Comparison of ENCODE assay signal across 8 cellular contexts in genomic region chr17:72810991-72811508, GRCh38.
"Had no signal": no experiment of that assay in that cellular context is flagged by ENCODE, and none has a peak within 500 bp of the region (broad histone marks: within the 10 kb centered on the region; RNA-seq: fewer than 3 reads in every experiment).

No MANE protein-coding gene starts in this region.

- DNase-seq: GDM1, GF-D8 had no signal

- ATAC-seq: GM12878 had no signal

- FAIRE-seq: G401.6, GM12878, GM12891, GM12892, GM18507, GM19239 had no signal

- H3K4me3 ChIP-seq: GM12878 had no signal
